In the genomic region with DNA sequence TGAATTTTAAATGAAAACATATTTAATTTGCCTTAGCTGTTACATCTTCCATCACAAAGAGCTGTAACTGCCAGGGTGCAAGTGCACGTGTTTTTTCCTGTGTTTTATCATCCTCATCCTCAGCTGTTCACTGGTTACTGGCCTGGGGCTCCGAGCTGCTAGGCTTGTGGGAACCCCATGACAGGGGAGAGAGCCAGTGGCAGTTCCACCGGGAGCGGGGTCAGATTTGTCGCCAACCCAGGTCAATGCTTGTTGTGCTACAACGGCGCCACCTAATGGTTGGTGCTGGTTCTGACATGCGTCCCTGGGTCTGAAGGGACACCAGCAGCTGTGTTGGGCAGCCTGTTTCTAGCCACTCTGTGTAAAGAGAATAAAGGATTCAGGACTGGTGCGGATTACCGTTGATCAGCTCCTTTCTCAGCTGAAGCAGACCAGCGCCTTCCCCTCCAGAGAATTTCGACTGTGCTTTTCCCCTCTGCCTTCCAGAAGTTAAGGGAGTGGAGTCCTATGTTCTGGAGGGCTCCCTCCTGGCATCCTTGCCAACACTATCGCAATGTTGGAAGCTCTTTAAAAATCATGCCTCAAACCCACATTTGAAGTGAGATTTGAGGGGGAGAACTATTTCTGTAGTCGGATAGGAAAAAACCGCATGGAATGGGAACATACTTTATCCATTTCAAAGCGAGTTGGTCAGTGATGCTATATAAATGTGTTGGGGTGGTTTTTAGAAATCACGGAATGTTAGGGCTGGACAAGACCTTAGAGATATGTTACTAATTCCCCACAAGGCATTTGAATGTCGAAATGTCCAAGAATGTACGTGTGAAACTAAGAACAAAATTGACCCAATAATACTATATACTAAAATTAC, we compare ENCODE assay signal across 8 cellular contexts. TPM values are rescaled to one million over a fixed set of nuclear protein-coding genes. Genes with fewer than 3 reads are reported as not detected.
DNase-seq lines count a peak whose midpoint lies in the region; ATAC-seq and TF ChIP-seq lines count a peak whose summit lies in the region.

No MANE protein-coding gene starts in this region.

- peaks cover 8% of the 10 kb centered on the region for H3K4me1 Mint-ChIP-seq in Caco-2 (ENCODE audit: low read depth, unreplicated experiment)
- H3K4me1 Mint-ChIP-seq in naive thymus-derived CD8-positive, alpha-beta T cell = peaks cover 1 to 8% (median 5%) of the 10 kb centered on the region in 4 donors

- H3K9me3 ChIP-seq in Caco-2 (no peaks in the 10 kb centered on the region), HUES48 (ENCODE audit: control insufficient read depth, insufficient read depth, low read length) (no peaks in the 10 kb centered on the region), OCI-LY1 (ENCODE audit: low read length) (no peaks in the 10 kb centered on the region)

- POLR2A ChIA-PET in Caco-2 (lab: Charles Lee) = no interaction called here
- POLR2A ChIA-PET in naive thymus-derived CD8-positive, alpha-beta T cell (lab: Charles Lee) = interaction anchor here (0.7 to 1.6 kb wide), 7 partner anchors 86 to 403 kb away, joined by 3 to 6 read pairs (median 4); a partner anchor contains a TSS

- intact Hi-C loops in Caco-2 (cut with micrococcal nuclease; ENCODE audit: unreplicated experiment) = loop anchor here (1.0 to 2.0 kb wide), 4 partner anchors 85 to 403 kb away; a partner anchor contains a TSS

- H3K4me3 ChIP-seq in Caco-2 (ENCODE audit: low read depth, low read length) = no peak overlapping the region
- H3K4me3 ChIP-seq in HUES48 (ENCODE audit: low read depth, low read length) = no peak overlapping the region
- no peak overlapping the region for H3K4me3 ChIP-seq in OCI-LY1 (ENCODE audit: low read depth, low read length, poor library complexity, severe bottlenecking)

- H3K79me2 ChIP-seq in OCI-LY1 (ENCODE audit: insufficient read depth, low read length) = no peaks in the 10 kb centered on the region

- H3K27me3 ChIP-seq in Caco-2 (replicated peaks; ENCODE audit: control insufficient read depth, insufficient read depth, low read length) (no peaks in the 10 kb centered on the region), HUES48 (ENCODE audit: control insufficient read depth, insufficient read depth, low read length) (no peaks in the 10 kb centered on the region), OCI-LY1 (ENCODE audit: insufficient read depth, low read length) (no peaks in the 10 kb centered on the region)

- no peak overlapping the region for H3K27ac Mint-ChIP-seq in Caco-2 (ENCODE audit: unreplicated experiment)
- H3K27ac Mint-ChIP-seq in naive thymus-derived CD8-positive, alpha-beta T cell = peak overlapping the region in 7 of 10 donors; percentile 24 to 89 (median 83)

- peak; percentile 87 to 91 for DNase-seq in Caco-2
- DNase-seq in activated CD8-positive, alpha-beta memory T cell treated with anti-CD3 and anti-CD28 coated beads, Interleukin-2, amount 50 U/mL, for 4 hours = peak; percentile 91
- DNase-seq in naive thymus-derived CD8-positive, alpha-beta T cell = peak; percentile 70 to 93 (median 84)
- DNase-seq in stimulated activated CD8-positive, alpha-beta memory T cell treated with anti-CD3 and anti-CD28 coated beads, Interleukin-7, amount 100 ng/mL, for 48 hours (ENCODE audit: extremely low read depth in 1 of 2, low read depth in 1 of 2) = peak; percentile 75 to 87

- H3K4me3 Mint-ChIP-seq in Caco-2 (ENCODE audit: unreplicated experiment) = no peak overlapping the region
- H3K4me3 Mint-ChIP-seq in naive thymus-derived CD8-positive, alpha-beta T cell = peak overlapping the region; percentile 45 to 86 (median 74)

- H3K4me1 ChIP-seq in Caco-2 (no peaks in the 10 kb centered on the region), HUES48 (ENCODE audit: control insufficient read depth, insufficient read depth, low read length) (no peaks in the 10 kb centered on the region), OCI-LY1 (ENCODE audit: insufficient read depth, low read length, severe bottlenecking) (no peaks in the 10 kb centered on the region)

- peaks cover 2% of the 10 kb centered on the region for H3K27me3 Mint-ChIP-seq in Caco-2 (ENCODE audit: insufficient read depth, unreplicated experiment)
- H3K27me3 Mint-ChIP-seq in naive thymus-derived CD8-positive, alpha-beta T cell = peaks cover 0 to 4% (median 0%) of the 10 kb centered on the region in 5 donors

- H3K36me3 Mint-ChIP-seq in Caco-2 (ENCODE audit: insufficient read depth, unreplicated experiment) = no peaks in the 10 kb centered on the region
- no peaks in the 10 kb centered on the region for H3K36me3 Mint-ChIP-seq in naive thymus-derived CD8-positive, alpha-beta T cell

- no peaks in the 10 kb centered on the region for H4K20me1 ChIP-seq in OCI-LY1 (ENCODE audit: insufficient read depth, low read length)

- no TSS peak for BruUV-seq in Caco-2 (replicated peaks; lab: Mats Ljungman, UMichigan)

- peak; percentile 87 for ATAC-seq in GM21360 (IDR thresholded peaks at IDR 0.05; ENCODE audit: unreplicated experiment)
- ATAC-seq in esophagus mucosa = peak; percentile 83
- ATAC-seq in naive thymus-derived CD8-positive, alpha-beta T cell = peak; percentile 91 to 96

- CTCF ChIA-PET in Caco-2 (lab: Charles Lee) = interaction anchor here (0.7 to 1.5 kb wide), 7 partner anchors 237 to 403 kb away, joined by 3 to 14 read pairs (median 3); no protein-coding TSS in a partner anchor

- no peaks in the 10 kb centered on the region for H3F3A ChIP-seq in OCI-LY1 (ENCODE audit: insufficient read depth, low read length)

- H3K4me2 ChIP-seq in OCI-LY1 (ENCODE audit: low read length) = 0 out of 2 replicates have a peak overlapping the region, but pooled peaks have one; percentile 29

- no peak overlapping the region for H2AFZ ChIP-seq in OCI-LY1 (ENCODE audit: low read length)

- TF ChIP-seq CTCF in Caco-2 (IDR thresholded peaks at IDR 0.05; ENCODE audit: insufficient read depth in 1 of 2, low read depth in 1 of 2, low read length in 1 of 2, severe bottlenecking in 1 of 2, unreplicated experiment in 1 of 2) (peak; percentile 79 to 88), OCI-LY1 (IDR thresholded peaks at IDR 0.05; ENCODE audit: low read length) (peak; percentile 97)

- H3K9me3 Mint-ChIP-seq in Caco-2 (ENCODE audit: unreplicated experiment) = no peaks in the 10 kb centered on the region
- no peaks in the 10 kb centered on the region for H3K9me3 Mint-ChIP-seq in naive thymus-derived CD8-positive, alpha-beta T cell

- H3K27ac ChIP-seq in HUES48 (ENCODE audit: low read depth, low read length) (peak overlapping the region; percentile 4), OCI-LY1 (ENCODE audit: low read depth, low read length, poor library complexity, severe bottlenecking) (no peak overlapping the region)

- H3K9ac ChIP-seq in HUES48 (ENCODE audit: low read depth, low read length) (no peak overlapping the region), OCI-LY1 (ENCODE audit: low read length) (no peak overlapping the region)

- no peaks in the 10 kb centered on the region for H3K36me3 ChIP-seq in Caco-2 (ENCODE audit: control insufficient read depth, insufficient read depth, low read length)
- H3K36me3 ChIP-seq in HUES48 (ENCODE audit: control insufficient read depth, insufficient read depth, low read length) = no peaks in the 10 kb centered on the region
- no peaks in the 10 kb centered on the region for H3K36me3 ChIP-seq in OCI-LY1 (ENCODE audit: insufficient read depth, low read length)

- H3K9me2 ChIP-seq in OCI-LY1 (ENCODE audit: low read depth, low read length) = no peaks in the 10 kb centered on the region

RNA-seq across cellular contexts. Expression of a gene that starts 32.1 kb away (rescaled TPM):
- total RNA-seq in Caco-2 (2022) (1.7 and 2.4 TPM in 2 replicates), esophagus mucosa (1.1 TPM)
- 1 to 10 TPM; 5.1 to 6.0 TPM for total RNA-seq in naive thymus-derived CD8-positive, alpha-beta T cell
- polyA plus RNA-seq in naive thymus-derived CD8-positive, alpha-beta T cell = under 1 TPM; 0.30 to 0.80 (median 0.37) TPM

RNA-seq across cellular contexts. Expression of a gene that starts 52.7 kb away (rescaled TPM):
- 0.57 and 0.65 TPM in 2 replicates for total RNA-seq in Caco-2 (2022)
- total RNA-seq in esophagus mucosa = 0.36 TPM
- 10 to 100 TPM; 61.9 to 63.5 TPM for total RNA-seq in naive thymus-derived CD8-positive, alpha-beta T cell
- 1 to 10 TPM; 1.1 to 1.7 (median 1.5) TPM for polyA plus RNA-seq in naive thymus-derived CD8-positive, alpha-beta T cell

Comparison
In these comparisons a context has a peak if more than half of its experiments do, and no peak if none do; other contexts are left out.
1. RNA of a gene that starts 52.7 kb away (total RNA-seq): 61.9 to 63.5 TPM in naive thymus-derived CD8-positive, alpha-beta T cell; 0.57 to 0.65 TPM in Caco-2 and 0.36 TPM in esophagus mucosa (single experiment); every median in the first group is over 10 times any median in the second.
2. Peak in every context shown above with its lines, with median percentiles within 50 percentile points of each other: DNase-seq and ATAC-seq.